In the genomic region with DNA sequence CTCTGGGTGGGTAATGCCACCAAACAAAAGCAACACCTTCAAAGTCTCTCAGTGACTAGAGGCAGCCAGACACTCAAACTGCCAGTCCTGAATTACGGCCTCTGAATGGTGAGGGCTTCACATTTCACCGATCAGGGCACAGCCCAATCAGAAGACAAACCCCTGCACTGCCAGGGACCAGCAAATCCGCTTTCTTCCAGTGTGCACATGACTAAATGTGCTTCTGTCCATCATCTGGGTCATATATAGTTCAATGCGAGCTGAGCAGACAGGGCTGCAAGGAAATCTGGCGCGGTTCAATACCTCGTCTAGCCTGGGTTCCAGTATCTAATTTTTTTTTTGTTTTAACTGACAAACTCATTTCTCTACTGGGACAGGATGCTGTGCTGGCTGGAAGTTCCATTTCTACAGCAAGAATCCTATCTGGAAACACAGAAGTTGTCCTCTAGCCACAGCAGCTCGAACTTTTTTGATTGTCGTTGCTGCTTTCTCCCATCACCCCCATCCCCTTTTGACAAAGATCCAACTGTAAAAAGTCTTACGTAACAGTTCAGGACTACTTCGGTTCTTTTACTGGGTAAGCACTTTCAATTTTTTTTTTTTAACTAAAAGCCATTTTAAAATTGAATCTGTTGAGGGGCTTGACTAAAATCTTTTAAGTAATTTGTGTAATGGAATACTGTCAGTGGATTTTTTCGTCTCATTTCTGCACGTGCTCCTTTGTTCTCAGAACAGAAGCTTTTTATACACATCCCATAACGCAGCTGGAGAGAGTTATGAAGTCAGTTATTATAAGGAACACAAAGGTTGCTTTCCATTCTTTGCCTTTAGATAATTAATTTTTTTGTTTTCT, we compare ENCODE assay signal across 8 cellular contexts.
DNase-seq lines count a peak whose midpoint lies in the region; ATAC-seq and TF ChIP-seq lines count a peak whose summit lies in the region.

No MANE protein-coding gene starts in this region.

- ATAC-seq in activated CD4-positive, alpha-beta T cell treated with anti-CD3 and anti-CD28 coated beads for 36 hours, result peak; percentile 97
- peak; percentile 91 for ATAC-seq in HG02798 (IDR thresholded peaks at IDR 0.05; ENCODE audit: poor library complexity, unreplicated experiment)

- peak overlapping the region; percentile 95 for H3K4me3 Mint-ChIP-seq in activated CD4-positive, alpha-beta T cell treated with anti-CD3 and anti-CD28 coated beads for 36 hours
- H3K4me3 Mint-ChIP-seq in T-helper 2 cell treated with Interferon-gamma antibody and Interleukin-4, amounts not matched to agents 5 μg/mL and 100 μg/mL, for 36 hours, result peak overlapping the region; percentile 91

- H3K27ac Mint-ChIP-seq in activated CD4-positive, alpha-beta T cell treated with anti-CD3 and anti-CD28 coated beads for 36 hours, result peak overlapping the region; percentile 97
- peak overlapping the region; percentile 76 for H3K27ac Mint-ChIP-seq in T-helper 2 cell treated with Interferon-gamma antibody and Interleukin-4, amounts not matched to agents 5 μg/mL and 100 μg/mL, for 36 hours

- intact Hi-C loops in activated CD4-positive, alpha-beta T cell treated with anti-CD3 and anti-CD28 coated beads for 36 hours (cut with DNase I, micrococcal nuclease), result loop anchor here in 1 of 2 experiments (1.0 to 2.0 kb wide), 2 partner anchors 113 to 244 kb away; a partner anchor contains a TSS

- peaks cover 2% of the 10 kb centered on the region for H3K27me3 Mint-ChIP-seq in activated CD4-positive, alpha-beta T cell treated with anti-CD3 and anti-CD28 coated beads for 36 hours
- H3K27me3 Mint-ChIP-seq in T-helper 2 cell treated with Interferon-gamma antibody and Interleukin-4, amounts not matched to agents 5 μg/mL and 100 μg/mL, for 36 hours (ENCODE audit: low read depth), result no peaks in the 10 kb centered on the region

- H3K9me3 Mint-ChIP-seq in activated CD4-positive, alpha-beta T cell treated with anti-CD3 and anti-CD28 coated beads for 36 hours (ENCODE audit: low read depth), result no peaks in the 10 kb centered on the region
- H3K9me3 Mint-ChIP-seq in T-helper 2 cell treated with Interferon-gamma antibody and Interleukin-4, amounts not matched to agents 5 μg/mL and 100 μg/mL, for 36 hours, result no peaks in the 10 kb centered on the region

- POLR2A ChIA-PET in activated CD4-positive, alpha-beta T cell treated with anti-CD3 and anti-CD28 coated beads for 36 hours (lab: Charles Lee), result interaction anchor here (0.5 to 0.6 kb wide), 3 partner anchors 26 to 243 kb away, joined by 4 to 5 read pairs (median 5); no protein-coding TSS in a partner anchor

- TF ChIP-seq CTCF in coronary artery (IDR thresholded peaks at IDR 0.05), result no peak

- H3K4me3 ChIP-seq in coronary artery, result peak overlapping the region; percentile 81

- peak; percentile 73 for DNase-seq in activated CD4-positive, alpha-beta T cell treated with anti-CD3 and anti-CD28 coated beads for 36 hours
- no peak for DNase-seq in activated CD4-positive, alpha-beta T cell treated with anti-CD3 and anti-CD28 coated beads, Interleukin-2, amount 50 U/mL, for 4 hours
- DNase-seq in NCI-H1436 (lab: John Stamatoyannopoulos, UW) (peak; percentile 88), coronary artery (ENCODE audit: low spot score) (peak; percentile 77), kidney glomerular epithelial cell (lab: John Stamatoyannopoulos, UW) (peak; percentile 95)
- peak; percentile 45 for DNase-seq in T-helper 2 cell treated with Interferon-gamma antibody and Interleukin-4, amounts not matched to agents 5 μg/mL and 100 μg/mL, for 36 hours (ENCODE audit: low spot score)
- DNase-seq in stimulated activated CD4-positive, alpha-beta T cell treated with anti-CD3 and anti-CD28 coated beads, Interleukin-12 subunit alpha, Interleukin-12 subunit beta, amount 100 ng/mL, for 4 hours, result peak; percentile 9

- peak overlapping the region; percentile 59 to 88 for H3K27ac ChIP-seq in coronary artery

- no peaks in the 10 kb centered on the region for H3K36me3 Mint-ChIP-seq in activated CD4-positive, alpha-beta T cell treated with anti-CD3 and anti-CD28 coated beads for 36 hours (ENCODE audit: low read depth)
- H3K36me3 Mint-ChIP-seq in T-helper 2 cell treated with Interferon-gamma antibody and Interleukin-4, amounts not matched to agents 5 μg/mL and 100 μg/mL, for 36 hours (ENCODE audit: low read depth), result no peaks in the 10 kb centered on the region

- peaks cover 15% of the 10 kb centered on the region for H3K4me1 Mint-ChIP-seq in activated CD4-positive, alpha-beta T cell treated with anti-CD3 and anti-CD28 coated beads for 36 hours
- peaks cover 35% of the 10 kb centered on the region for H3K4me1 Mint-ChIP-seq in T-helper 2 cell treated with Interferon-gamma antibody and Interleukin-4, amounts not matched to agents 5 μg/mL and 100 μg/mL, for 36 hours (ENCODE audit: low read depth)

- CTCF ChIA-PET in activated CD4-positive, alpha-beta T cell treated with anti-CD3 and anti-CD28 coated beads for 36 hours (lab: Charles Lee), result interaction anchor here (0.6 to 2.7 kb wide), 6 partner anchors 41 to 291 kb away, joined by 3 to 15 read pairs (median 4); a partner anchor contains a TSS

Comparison
In these comparisons a context has a peak if more than half of its experiments do, and no peak if none do; other contexts are left out.
1. DNase-seq: peak in activated CD4-positive, alpha-beta T cell treated with anti-CD3 and anti-CD28 coated beads for 36 hours (single experiment), NCI-H1436 (single experiment), T-helper 2 cell treated with Interferon-gamma antibody and Interleukin-4, amounts not matched to agents 5 μg/mL and 100 μg/mL, for 36 hours (single experiment), coronary artery (single experiment), kidney glomerular epithelial cell (single experiment) and stimulated activated CD4-positive, alpha-beta T cell treated with anti-CD3 and anti-CD28 coated beads, Interleukin-12 subunit alpha, Interleukin-12 subunit beta, amount 100 ng/mL, for 4 hours (single experiment); none in activated CD4-positive, alpha-beta T cell treated with anti-CD3 and anti-CD28 coated beads, Interleukin-2, amount 50 U/mL, for 4 hours (0 of 2).